In the genomic region with DNA sequence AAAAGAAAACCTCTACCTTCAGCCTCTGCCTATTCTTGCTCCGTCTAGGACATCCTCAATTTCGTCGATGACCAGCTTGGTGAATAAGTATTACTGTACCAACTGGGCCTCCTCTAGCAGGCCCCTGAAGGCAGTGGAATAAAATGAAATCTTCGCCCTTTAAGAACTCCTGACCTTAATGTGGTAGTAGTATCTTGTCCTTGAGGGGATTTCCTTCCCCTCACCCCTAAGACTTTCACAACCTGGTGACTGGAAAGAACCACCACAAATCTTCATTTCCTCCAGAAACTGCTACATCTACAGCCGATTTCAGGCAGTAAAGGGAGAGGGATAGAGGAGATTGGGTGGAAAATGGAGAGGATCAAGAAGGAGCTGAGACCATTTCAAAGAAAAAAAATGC, we compare ENCODE assay signal across 14 cellular contexts. TPM values are rescaled to one million over a fixed set of nuclear protein-coding genes. Genes with fewer than 3 reads are reported as not detected.
DNase-seq lines count a peak whose midpoint lies in the region; ATAC-seq, FAIRE-seq and TF ChIP-seq lines count a peak whose summit lies in the region.
"Had no signal": no experiment of that assay in that cellular context is flagged by ENCODE, and none has a peak within 500 bp of the region (broad histone marks: within the 10 kb centered on the region; RNA-seq: fewer than 3 reads in every experiment).

No MANE protein-coding gene starts in this region.

- H3K4me2 ChIP-seq in HepG2 (ENCODE audit: low read depth, low read length): no peak overlapping the region

- H3K79me2 ChIP-seq in HepG2 (ENCODE audit: insufficient read depth, low read length): peaks cover 11% of the 10 kb centered on the region

- H3K36me3 Mint-ChIP-seq in activated naive CD4-positive, alpha-beta T cell treated with anti-CD3 and anti-CD28 coated beads, Interleukin-2, amount 50 U/mL, for 24 hours: peaks cover 22% of the 10 kb centered on the region
- H3K36me3 Mint-ChIP-seq in T-helper 17 cell (ENCODE audit: low read depth) (peaks cover 16% of the 10 kb centered on the region), glutamatergic neuron (ENCODE audit: unreplicated experiment) (no peaks in the 10 kb centered on the region)

- no peak overlapping the region for H3K9ac ChIP-seq in HepG2 (ENCODE audit: insufficient read depth, low read depth, low read length)

- intact Hi-C loops in HepG2 (cut with micrococcal nuclease; ENCODE audit: unreplicated experiment): loop anchor here (5.0 kb wide), 1 partner anchor 324 kb away; the partner anchor contains the start of gene DENND4B
- intact Hi-C loops in body of pancreas (cut with DNase I): no loop called here

- H3K27ac ChIP-seq in HepG2 (ENCODE audit: extremely low read length, insufficient read depth, low read length): no peak overlapping the region
- no peak overlapping the region for H3K27ac ChIP-seq in body of pancreas

- H3K4me1 ChIP-seq in HepG2 (ENCODE audit: insufficient read depth, low read length) (peaks cover 12% of the 10 kb centered on the region), body of pancreas (peaks cover 22% of the 10 kb centered on the region)

- ATAC-seq in T-helper 17 cell (no peak), HepG2 (no peak), HG02642 (IDR thresholded peaks at IDR 0.05; ENCODE audit: poor library complexity, unreplicated experiment) (no peak), body of pancreas (no peak)
- ATAC-seq: heart left ventricle, left lung had no signal

- no peak for FAIRE-seq in HepG2 (lab: Jason Lieb, UNC)

- no peak overlapping the region for H2AFZ ChIP-seq in HepG2 (ENCODE audit: low read length)
- H2AFZ ChIP-seq: PC-9 had no signal

- TF ChIP-seq RAD21 in HepG2 (CRISPR knock-in tag; IDR thresholded peaks at IDR 0.05): no peak

- TF ChIP-seq POLR2A in HepG2 (IDR thresholded peaks at IDR 0.05; ENCODE audit: insufficient read depth in 1 of 2, low read depth in 2 of 2, low read length in 2 of 2) (no peak), body of pancreas (IDR thresholded peaks at IDR 0.05) (no peak)

- peak overlapping the region; percentile 63 for H3K4me3 Mint-ChIP-seq in activated naive CD4-positive, alpha-beta T cell treated with anti-CD3 and anti-CD28 coated beads, Interleukin-2, amount 50 U/mL, for 24 hours
- H3K4me3 Mint-ChIP-seq in T-helper 17 cell (no peak overlapping the region), glutamatergic neuron (ENCODE audit: unreplicated experiment) (peak overlapping the region; percentile 99)

- DNase-seq in activated naive CD4-positive, alpha-beta T cell treated with anti-CD3 and anti-CD28 coated beads, Interleukin-2, amount 50 U/mL, for 16 hours: no peak
- DNase-seq in T-helper 17 cell: no peak
- no peak for DNase-seq in glutamatergic neuron
- DNase-seq in HepG2 (ENCODE audit: low spot score): no peak
- no peak for DNase-seq in body of pancreas
- DNase-seq in NCI-H446 treated with DMSO at 0.1 percent for 48 hours (lab: John Stamatoyannopoulos, UW): no peak
- DNase-seq: heart left ventricle; left lung; PC-9; stimulated activated CD4-positive, alpha-beta T cell treated with anti-CD3 and anti-CD28 coated beads, Interleukin-15, amount 100 ng/mL, for 24 hours; T-helper 9 cell had no signal

- H3K27me3 ChIP-seq in HepG2 (ENCODE audit: control insufficient read depth in 1 of 2, insufficient read depth in 2 of 2, low read length in 2 of 2): no peaks in the 10 kb centered on the region; a peak in 1 of 5 replicates
- no peaks in the 10 kb centered on the region for H3K27me3 ChIP-seq in body of pancreas
- H3K27me3 ChIP-seq: breast epithelium, heart left ventricle, left lung had no signal

- H3K4me3 ChIP-seq in HepG2 (replicated peaks in 1 of 3; ENCODE audit: insufficient read depth in 1 of 3, low read depth in 2 of 3, low read length in 3 of 3): no peak overlapping the region
- H3K4me3 ChIP-seq in body of pancreas: no peak overlapping the region
- H3K4me3 ChIP-seq: breast epithelium, left lung had no signal

- H3K9me3 Mint-ChIP-seq in activated naive CD4-positive, alpha-beta T cell treated with anti-CD3 and anti-CD28 coated beads, Interleukin-2, amount 50 U/mL, for 24 hours: no peaks in the 10 kb centered on the region
- peaks cover 8% of the 10 kb centered on the region for H3K9me3 Mint-ChIP-seq in glutamatergic neuron (ENCODE audit: unreplicated experiment)

- WGBS in HepG2 (ENCODE audit: low lambda C conversion rate): 91% methylated on average over 5 of the region's 5 CpGs
- 79 to 87% methylated on average over 5 of the region's 5 CpGs for WGBS in body of pancreas, 2 donors

- TF ChIP-seq CTCF in glutamatergic neuron (IDR thresholded peaks at IDR 0.05; ENCODE audit: partially characterized antibody, unreplicated experiment) (no peak), HepG2 (CRISPR knock-in tag; IDR thresholded peaks at IDR 0.05) (no peak), body of pancreas (IDR thresholded peaks at IDR 0.05) (no peak)

- CTCF ChIA-PET in HepG2 (lab: Yijun Ruan, JAX; ENCODE audit: low intra/inter-chr PET ratio, low total read pairs): interaction anchor here (3.2 kb wide), 1 partner anchor 72 kb away, joined by 43 read pairs; no protein-coding TSS in a partner anchor

- peak overlapping the region; percentile 90 for H3K27ac Mint-ChIP-seq in activated naive CD4-positive, alpha-beta T cell treated with anti-CD3 and anti-CD28 coated beads, Interleukin-2, amount 50 U/mL, for 24 hours
- H3K27ac Mint-ChIP-seq in T-helper 17 cell: peak overlapping the region; percentile 100
- peak overlapping the region; percentile 8 for H3K27ac Mint-ChIP-seq in glutamatergic neuron (ENCODE audit: unreplicated experiment)

- TF ChIP-seq EP300 in HepG2 (IDR thresholded peaks at IDR 0.05; ENCODE audit: low read depth in 2 of 2, low read length in 2 of 2): no peak
- no peak for TF ChIP-seq EP300 in HepG2 (CRISPR knock-in tag; IDR thresholded peaks at IDR 0.05; ENCODE audit: borderline replicate concordance)

- H3K27me3 Mint-ChIP-seq in activated naive CD4-positive, alpha-beta T cell treated with anti-CD3 and anti-CD28 coated beads, Interleukin-2, amount 50 U/mL, for 24 hours: no peaks in the 10 kb centered on the region
- H3K27me3 Mint-ChIP-seq in T-helper 17 cell: no peaks in the 10 kb centered on the region
- H3K27me3 Mint-ChIP-seq in glutamatergic neuron (ENCODE audit: unreplicated experiment): peaks cover 2% of the 10 kb centered on the region

- H4K20me1 ChIP-seq in HepG2 (ENCODE audit: insufficient read depth, low read length): no peaks in the 10 kb centered on the region

- no TSS peak for BruUV-seq in HepG2 (replicated peaks; lab: Mats Ljungman, UMichigan)

- peaks cover 50% of the 10 kb centered on the region for H3K4me1 Mint-ChIP-seq in activated naive CD4-positive, alpha-beta T cell treated with anti-CD3 and anti-CD28 coated beads, Interleukin-2, amount 50 U/mL, for 24 hours
- peaks cover 26% of the 10 kb centered on the region for H3K4me1 Mint-ChIP-seq in T-helper 17 cell
- H3K4me1 Mint-ChIP-seq in glutamatergic neuron (ENCODE audit: low read depth, unreplicated experiment): peaks cover 4% of the 10 kb centered on the region

- no peaks in the 10 kb centered on the region for H3K9me3 ChIP-seq in T-helper 17 cell (ENCODE audit: control insufficient read depth, low read length, poor library complexity, severe bottlenecking)
- H3K9me3 ChIP-seq in HepG2 (ENCODE audit: low read length): no peaks in the 10 kb centered on the region
- no peaks in the 10 kb centered on the region for H3K9me3 ChIP-seq in body of pancreas
- H3K9me3 ChIP-seq: breast epithelium, heart left ventricle, left lung had no signal

- POLR2A ChIA-PET in HepG2 (lab: Yijun Ruan, JAX): interaction anchor here (1.2 to 1.7 kb wide), 3 partner anchors 64 to 280 kb away, joined by 4 to 9 read pairs (median 5); partner anchors contain the start of gene RPS27

- in situ Hi-C loops in HepG2 (cut with HindIII; ENCODE audit: extremely low pct_ligation_motif_present, low pct_unique_long_range_greater_than_20kb): loop anchor here (5.0 kb wide), 2 partner anchors 76 to 89 kb away; no protein-coding TSS in a partner anchor

- H3K36me3 ChIP-seq in HepG2 (replicated peaks in 1 of 2; ENCODE audit: control insufficient read depth in 1 of 2, insufficient read depth in 2 of 2, low read length in 2 of 2) (peaks cover 15 to 44% of the 10 kb centered on the region in 2 experiments), body of pancreas (replicated peaks in 1 of 2; ENCODE audit: insufficient read depth in 1 of 2, low read depth in 2 of 2) (peaks cover 0 to 7% of the 10 kb centered on the region in 2 donors)
- H3K36me3 ChIP-seq: breast epithelium had no signal

RNA-seq across cellular contexts. Expression of gene HAX1, which starts 1.6 kb away (rescaled TPM):
- total RNA-seq in T-helper 17 cell (10 to 100 TPM; 52.5 to 67.3 TPM), glutamatergic neuron (ENCODE audit: unreplicated experiment) (79.1 TPM), HepG2 (2016; rRNA removed; fragmentation: Illumina TruSeq; extraction: Trizol) (89.2 and 104 TPM in 2 replicates), body of pancreas (10 to 100 TPM; 44.5 to 54.5 TPM)
- 42.6 and 45.4 TPM in 2 replicates for total RNA-seq in HepG2 (2016; cell fraction: cytosol; rRNA removed; fragmentation: Illumina TruSeq; extraction: Trizol; ENCODE audit: low read depth)
- 96.4 and 107 TPM in 2 replicates for total RNA-seq in HepG2 (2016; cell fraction: insoluble cytoplasmic fraction; rRNA removed; fragmentation: Illumina TruSeq; extraction: Trizol)
- total RNA-seq in HepG2 (2016; cell fraction: membrane; rRNA removed; fragmentation: Illumina TruSeq; extraction: Trizol): 89.9 and 90.2 TPM in 2 replicates
- 50.1 and 56.3 TPM in 2 replicates for total RNA-seq in HepG2 (2016; cell fraction: nucleus; rRNA removed; fragmentation: Illumina TruSeq; extraction: Trizol)
- 120 and 128 TPM in 2 replicates for polyA plus RNA-seq in HepG2 (2011; rRNA removed)
- 106 TPM in 2 replicates for polyA plus RNA-seq in HepG2 (2011; cell fraction: cytosol; rRNA removed)
- 70.0 and 84.2 TPM in 2 replicates for polyA plus RNA-seq in HepG2 (2011; cell fraction: nucleus; rRNA removed)
- 64.9 and 90.6 TPM in 2 replicates for polyA plus RNA-seq in HepG2 (2012)
- 44.0 and 44.7 TPM in 2 replicates for polyA plus RNA-seq in HepG2 (2016; cell fraction: cytosol; fragmentation: Illumina TruSeq; extraction: Trizol; ENCODE audit: low read depth)
- 101 and 113 TPM in 2 replicates for polyA plus RNA-seq in HepG2 (2016; cell fraction: insoluble cytoplasmic fraction; fragmentation: Illumina TruSeq; extraction: Trizol; ENCODE audit: low read depth)
- polyA plus RNA-seq in HepG2 (2016; cell fraction: membrane; fragmentation: Illumina TruSeq; extraction: Trizol; ENCODE audit: low read depth): 76.6 and 79.0 TPM in 2 replicates
- polyA plus RNA-seq in HepG2 (2016; cell fraction: nucleus; fragmentation: Illumina TruSeq; extraction: Trizol; ENCODE audit: insufficient read depth, low read depth): 86.4 and 97.4 TPM in 2 replicates
- 75.0 and 215 TPM in 2 replicates for polyA minus RNA-seq in HepG2 (2011; rRNA and poly(A)+ RNA removed; ENCODE audit: low replicate concordance)
- 29.9 and 30.5 TPM in 2 replicates for polyA minus RNA-seq in HepG2 (2011; cell fraction: cytosol; rRNA and poly(A)+ RNA removed)
- polyA minus RNA-seq in HepG2 (2011; cell fraction: nucleus; rRNA and poly(A)+ RNA removed): 16.0 and 25.0 TPM in 2 replicates

RNA-seq across cellular contexts. Expression of gene AQP10, which starts 50.1 kb away (rescaled TPM):
- total RNA-seq in T-helper 17 cell (1 to 10 TPM in 1 of 2 donors, under 1 TPM in 1; 0.42 to 8.9 TPM), glutamatergic neuron (ENCODE audit: unreplicated experiment) (not detected), HepG2 (2016; rRNA removed; fragmentation: Illumina TruSeq; extraction: Trizol) (not detected in 2 replicates), body of pancreas (under 1 TPM in 1 of 2 donors, not detected in 1; 0.26 TPM)
- not detected in 2 replicates for total RNA-seq in HepG2 (2016; cell fraction: cytosol; rRNA removed; fragmentation: Illumina TruSeq; extraction: Trizol; ENCODE audit: low read depth)
- not detected in 2 replicates for total RNA-seq in HepG2 (2016; cell fraction: insoluble cytoplasmic fraction; rRNA removed; fragmentation: Illumina TruSeq; extraction: Trizol)
- total RNA-seq in HepG2 (2016; cell fraction: membrane; rRNA removed; fragmentation: Illumina TruSeq; extraction: Trizol): not detected in 2 replicates
- not detected in 2 replicates for total RNA-seq in HepG2 (2016; cell fraction: nucleus; rRNA removed; fragmentation: Illumina TruSeq; extraction: Trizol)
- 0.30 and 0.38 TPM in 2 replicates for polyA plus RNA-seq in HepG2 (2011; rRNA removed)
- polyA plus RNA-seq in HepG2 (2011; cell fraction: cytosol; rRNA removed): 0.16 and 0.28 TPM in 2 replicates
- polyA plus RNA-seq in HepG2 (2011; cell fraction: nucleus; rRNA removed): 0.73 and 0.74 TPM in 2 replicates
- 0.13 and 0.15 TPM in 2 replicates for polyA plus RNA-seq in HepG2 (2012)
- not detected in 2 replicates for polyA plus RNA-seq in HepG2 (2016; cell fraction: cytosol; fragmentation: Illumina TruSeq; extraction: Trizol; ENCODE audit: low read depth)
- polyA plus RNA-seq in HepG2 (2016; cell fraction: insoluble cytoplasmic fraction; fragmentation: Illumina TruSeq; extraction: Trizol; ENCODE audit: low read depth): not detected in 2 replicates
- polyA plus RNA-seq in HepG2 (2016; cell fraction: membrane; fragmentation: Illumina TruSeq; extraction: Trizol; ENCODE audit: low read depth): not detected in 2 replicates
- not detected in 2 replicates for polyA plus RNA-seq in HepG2 (2016; cell fraction: nucleus; fragmentation: Illumina TruSeq; extraction: Trizol; ENCODE audit: insufficient read depth, low read depth)
- 0.30 TPM in 1 of 2 replicates, not detected in the other for polyA minus RNA-seq in HepG2 (2011; rRNA and poly(A)+ RNA removed; ENCODE audit: low replicate concordance)
- polyA minus RNA-seq in HepG2 (2011; cell fraction: cytosol; rRNA and poly(A)+ RNA removed): not detected in 2 replicates
- polyA minus RNA-seq in HepG2 (2011; cell fraction: nucleus; rRNA and poly(A)+ RNA removed): 0.26 TPM in 1 of 2 replicates, not detected in the other
- total RNA-seq: PC-9 had no signal

RNA-seq across cellular contexts. Expression of gene UBAP2L, which starts 50.1 kb away (rescaled TPM):
- total RNA-seq in T-helper 17 cell (100 to 1,000 TPM; 186 to 192 TPM), glutamatergic neuron (ENCODE audit: unreplicated experiment) (259 TPM), HepG2 (2016; rRNA removed; fragmentation: Illumina TruSeq; extraction: Trizol) (74.2 and 75.9 TPM in 2 replicates), body of pancreas (10 to 100 TPM; 38.1 to 50.1 TPM)
- total RNA-seq in HepG2 (2016; cell fraction: cytosol; rRNA removed; fragmentation: Illumina TruSeq; extraction: Trizol; ENCODE audit: low read depth): 32.2 and 32.3 TPM in 2 replicates
- 62.4 and 77.2 TPM in 2 replicates for total RNA-seq in HepG2 (2016; cell fraction: insoluble cytoplasmic fraction; rRNA removed; fragmentation: Illumina TruSeq; extraction: Trizol)
- 48.4 and 51.5 TPM in 2 replicates for total RNA-seq in HepG2 (2016; cell fraction: membrane; rRNA removed; fragmentation: Illumina TruSeq; extraction: Trizol)
- total RNA-seq in HepG2 (2016; cell fraction: nucleus; rRNA removed; fragmentation: Illumina TruSeq; extraction: Trizol): 90.2 and 98.9 TPM in 2 replicates
- 140 and 159 TPM in 2 replicates for polyA plus RNA-seq in HepG2 (2011; rRNA removed)
- polyA plus RNA-seq in HepG2 (2011; cell fraction: cytosol; rRNA removed): 59.5 and 64.7 TPM in 2 replicates
- 243 and 295 TPM in 2 replicates for polyA plus RNA-seq in HepG2 (2011; cell fraction: nucleus; rRNA removed)
- 73.3 and 82.5 TPM in 2 replicates for polyA plus RNA-seq in HepG2 (2012)
- polyA plus RNA-seq in HepG2 (2016; cell fraction: cytosol; fragmentation: Illumina TruSeq; extraction: Trizol; ENCODE audit: low read depth): 27.7 and 30.6 TPM in 2 replicates
- polyA plus RNA-seq in HepG2 (2016; cell fraction: insoluble cytoplasmic fraction; fragmentation: Illumina TruSeq; extraction: Trizol; ENCODE audit: low read depth): 83.4 and 108 TPM in 2 replicates
- polyA plus RNA-seq in HepG2 (2016; cell fraction: membrane; fragmentation: Illumina TruSeq; extraction: Trizol; ENCODE audit: low read depth): 43.4 and 53.2 TPM in 2 replicates
- polyA plus RNA-seq in HepG2 (2016; cell fraction: nucleus; fragmentation: Illumina TruSeq; extraction: Trizol; ENCODE audit: insufficient read depth, low read depth): 205 and 223 TPM in 2 replicates
- 231 and 359 TPM in 2 replicates for polyA minus RNA-seq in HepG2 (2011; rRNA and poly(A)+ RNA removed; ENCODE audit: low replicate concordance)
- 29.0 and 31.7 TPM in 2 replicates for polyA minus RNA-seq in HepG2 (2011; cell fraction: cytosol; rRNA and poly(A)+ RNA removed)
- 310 and 330 TPM in 2 replicates for polyA minus RNA-seq in HepG2 (2011; cell fraction: nucleus; rRNA and poly(A)+ RNA removed)

RNA-seq across cellular contexts. Expression of gene ATP8B2, which starts 54.5 kb away (rescaled TPM):
- total RNA-seq in T-helper 17 cell (100 to 1,000 TPM; 175 to 192 TPM), glutamatergic neuron (ENCODE audit: unreplicated experiment) (68.7 TPM), HepG2 (2016; rRNA removed; fragmentation: Illumina TruSeq; extraction: Trizol) (31.3 and 39.3 TPM in 2 replicates), body of pancreas (10 to 100 TPM; 10.9 to 16.3 TPM)
- 9.3 and 9.4 TPM in 2 replicates for total RNA-seq in HepG2 (2016; cell fraction: cytosol; rRNA removed; fragmentation: Illumina TruSeq; extraction: Trizol; ENCODE audit: low read depth)
- 28.1 and 34.6 TPM in 2 replicates for total RNA-seq in HepG2 (2016; cell fraction: insoluble cytoplasmic fraction; rRNA removed; fragmentation: Illumina TruSeq; extraction: Trizol)
- total RNA-seq in HepG2 (2016; cell fraction: membrane; rRNA removed; fragmentation: Illumina TruSeq; extraction: Trizol): 28.0 and 30.5 TPM in 2 replicates
- 23.7 and 30.6 TPM in 2 replicates for total RNA-seq in HepG2 (2016; cell fraction: nucleus; rRNA removed; fragmentation: Illumina TruSeq; extraction: Trizol)
- 20.4 and 23.9 TPM in 2 replicates for polyA plus RNA-seq in HepG2 (2011; rRNA removed)
- 17.7 and 29.9 TPM in 2 replicates for polyA plus RNA-seq in HepG2 (2011; cell fraction: cytosol; rRNA removed)
- polyA plus RNA-seq in HepG2 (2011; cell fraction: nucleus; rRNA removed): 67.2 and 84.5 TPM in 2 replicates
- polyA plus RNA-seq in HepG2 (2012): 11.1 and 14.4 TPM in 2 replicates
- polyA plus RNA-seq in HepG2 (2016; cell fraction: cytosol; fragmentation: Illumina TruSeq; extraction: Trizol; ENCODE audit: low read depth): 4.4 and 4.7 TPM in 2 replicates
- polyA plus RNA-seq in HepG2 (2016; cell fraction: insoluble cytoplasmic fraction; fragmentation: Illumina TruSeq; extraction: Trizol; ENCODE audit: low read depth): 15.2 and 18.9 TPM in 2 replicates
- polyA plus RNA-seq in HepG2 (2016; cell fraction: membrane; fragmentation: Illumina TruSeq; extraction: Trizol; ENCODE audit: low read depth): 15.5 and 17.2 TPM in 2 replicates
- polyA plus RNA-seq in HepG2 (2016; cell fraction: nucleus; fragmentation: Illumina TruSeq; extraction: Trizol; ENCODE audit: insufficient read depth, low read depth): 31.3 and 36.4 TPM in 2 replicates
- 1.0 and 52.3 TPM in 2 replicates for polyA minus RNA-seq in HepG2 (2011; rRNA and poly(A)+ RNA removed; ENCODE audit: low replicate concordance)
- 13.5 and 15.3 TPM in 2 replicates for polyA minus RNA-seq in HepG2 (2011; cell fraction: cytosol; rRNA and poly(A)+ RNA removed)
- 22.4 and 25.2 TPM in 2 replicates for polyA minus RNA-seq in HepG2 (2011; cell fraction: nucleus; rRNA and poly(A)+ RNA removed)

Comparison
In these comparisons a context has a peak if more than half of its experiments do, and no peak if none do; other contexts are left out.
1. H3K27ac Mint-ChIP-seq: peak in every context shown above with its lines; median percentile 100 in T-helper 17 cell; 90 in activated naive CD4-positive, alpha-beta T cell treated with anti-CD3 and anti-CD28 coated beads, Interleukin-2, amount 50 U/mL, for 24 hours; 8 in glutamatergic neuron.